Comparison of ENCODE assay signal across 14 cellular contexts in the genomic region with DNA sequence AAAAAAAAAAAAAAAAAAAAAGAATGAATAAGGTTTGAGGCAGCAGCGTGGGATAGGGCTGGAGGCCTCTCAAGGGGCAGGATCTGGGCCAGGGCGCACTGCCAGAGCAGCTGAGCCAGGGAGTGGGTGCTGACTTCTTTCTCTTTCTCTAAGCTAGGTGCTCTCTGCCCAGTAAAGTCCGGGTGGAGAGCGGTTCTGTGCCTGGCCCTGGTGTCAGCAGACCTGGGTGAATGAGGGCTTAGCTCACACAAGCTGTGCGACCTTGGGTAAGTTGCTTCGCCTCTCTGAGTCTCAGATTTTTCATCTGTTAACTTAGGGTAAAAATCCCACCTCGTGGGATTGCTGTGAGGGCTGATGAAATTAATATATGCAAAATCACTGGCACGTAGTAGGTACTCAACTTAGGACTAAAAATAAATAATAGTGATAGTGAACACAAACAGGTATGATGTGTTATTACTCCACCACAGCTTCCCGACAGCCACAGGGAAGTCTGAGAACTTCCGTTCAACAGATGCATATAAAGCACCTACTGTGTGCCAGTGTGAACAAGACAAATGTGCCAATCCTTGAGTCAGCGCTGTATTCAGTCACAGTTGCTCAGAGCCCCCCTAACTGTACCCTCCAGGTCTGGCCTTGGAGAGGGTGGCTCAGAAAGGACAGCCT. TPM values are rescaled to one million over a fixed set of nuclear protein-coding genes. Genes with fewer than 3 reads are reported as not detected.
DNase-seq lines count a peak whose midpoint lies in the region; ATAC-seq and TF ChIP-seq lines count a peak whose summit lies in the region.
"Had no signal": no experiment of that assay in that cellular context is flagged by ENCODE, and none has a peak within 500 bp of the region (broad histone marks: within the 10 kb centered on the region; RNA-seq: fewer than 3 reads in every experiment).

No MANE protein-coding gene starts in this region.

- H3K27me3 ChIP-seq in heart left ventricle (peaks cover 0 to 22% (median 0%) of the 10 kb centered on the region in 9 donors), aorta (ENCODE audit: control insufficient read depth in 1 of 2, insufficient read depth in 2 of 2, low read length in 1 of 2) (no peaks in the 10 kb centered on the region)

- peak in 4 of 5 donors; percentile 45 to 72 (median 55) for DNase-seq in heart left ventricle
- no peak for DNase-seq in cardiac septum (ENCODE audit: low spot score)
- DNase-seq in cardiac fibroblast (ENCODE audit: low read depth in 2 of 2) = peak; percentile 89 to 90
- DNase-seq in medulla oblongata (ENCODE audit: extremely low spot score) = peak; percentile 67
- DNase-seq in aorta = peak; percentile 86 to 93
- no peak for DNase-seq in middle frontal gyrus (ENCODE audit: extremely low spot score, low spot score)
- DNase-seq in activated T-helper 1 cell treated with anti-CD3 and anti-CD28 coated beads, Interleukin-12 subunit alpha, Interleukin-12 subunit beta, Interleukin-2, Interleukin-4 antibody, amounts not matched to agents 30 ng/mL and 10 ng/mL and 1 ng/mL, durations not matched to agents 14 hours and 24 hours and 36 hours (ENCODE audit: low spot score) = no peak
- DNase-seq: activated naive CD4-positive, alpha-beta T cell treated with Interleukin-2 at 50 U/mL for 16 hours; AML-193; effector CD4-positive, alpha-beta T cell; NCI-H2029; SIG-M5 had no signal

- peaks cover 26% of the 10 kb centered on the region for H3K27me3 Mint-ChIP-seq in activated T-helper 1 cell treated with anti-CD3 and anti-CD28 coated beads, Interleukin-12 subunit alpha, Interleukin-12 subunit beta, Interleukin-2, Interleukin-4 antibody, amounts not matched to agents 30 ng/mL and 10 ng/mL and 1 ng/mL, durations not matched to agents 14 hours and 24 hours and 36 hours (ENCODE audit: insufficient read depth)

- H3K4me1 ChIP-seq in heart left ventricle (peaks cover 0 to 51% (median 25%) of the 10 kb centered on the region in 12 donors), aorta (ENCODE audit: control insufficient read depth in 1 of 2, insufficient read depth in 2 of 2, low read length in 2 of 2) (no peaks in the 10 kb centered on the region)

- 66 to 71% (median 68%) methylated on average over 11 of the region's 11 CpGs for WGBS in heart left ventricle, 4 donors
- WGBS in aorta, 2 donors = 42 to 45% methylated on average over 11 of the region's 11 CpGs

- TF ChIP-seq CTCF in heart left ventricle (IDR thresholded peaks at IDR 0.05) (no peak), cardiac fibroblast (IDR thresholded peaks at IDR 0.05; ENCODE audit: low read depth, low read length) (no peak)

- no peak for TF ChIP-seq POLR2A in heart left ventricle (IDR thresholded peaks at IDR 0.05)

- H3K9me3 ChIP-seq in heart left ventricle (no peaks in the 10 kb centered on the region), aorta (ENCODE audit: control insufficient read depth, low read length) (no peaks in the 10 kb centered on the region)

- no peaks in the 10 kb centered on the region for H3K36me3 Mint-ChIP-seq in activated T-helper 1 cell treated with anti-CD3 and anti-CD28 coated beads, Interleukin-12 subunit alpha, Interleukin-12 subunit beta, Interleukin-2, Interleukin-4 antibody, amounts not matched to agents 30 ng/mL and 10 ng/mL and 1 ng/mL, durations not matched to agents 14 hours and 24 hours and 36 hours (ENCODE audit: low read depth)

- ATAC-seq in heart left ventricle (peak in 2 of 4 donors; percentile 37 to 42), aorta (ENCODE audit: low FRiP score) (peak; percentile 30), HG02973 (IDR thresholded peaks at IDR 0.05; ENCODE audit: unreplicated experiment) (no peak)
- ATAC-seq: activated CD4-positive, CD25-positive, alpha-beta regulatory T cell treated with anti-CD3 and anti-CD28 coated beads, Interleukin-2, amount 50 U/mL, for 24 hours had no signal

- no peaks in the 10 kb centered on the region for H3K9me3 Mint-ChIP-seq in activated T-helper 1 cell treated with anti-CD3 and anti-CD28 coated beads, Interleukin-12 subunit alpha, Interleukin-12 subunit beta, Interleukin-2, Interleukin-4 antibody, amounts not matched to agents 30 ng/mL and 10 ng/mL and 1 ng/mL, durations not matched to agents 14 hours and 24 hours and 36 hours

- H3K4me3 Mint-ChIP-seq in activated T-helper 1 cell treated with anti-CD3 and anti-CD28 coated beads, Interleukin-12 subunit alpha, Interleukin-12 subunit beta, Interleukin-2, Interleukin-4 antibody, amounts not matched to agents 30 ng/mL and 10 ng/mL and 1 ng/mL, durations not matched to agents 14 hours and 24 hours and 36 hours = no peak overlapping the region

- peaks cover 25% of the 10 kb centered on the region for H3K4me1 Mint-ChIP-seq in activated T-helper 1 cell treated with anti-CD3 and anti-CD28 coated beads, Interleukin-12 subunit alpha, Interleukin-12 subunit beta, Interleukin-2, Interleukin-4 antibody, amounts not matched to agents 30 ng/mL and 10 ng/mL and 1 ng/mL, durations not matched to agents 14 hours and 24 hours and 36 hours (ENCODE audit: low read depth)

- intact Hi-C loops in heart left ventricle (cut with DNase I) (loop anchor here in 7 of 10 donors (5.0 kb wide), 3 partner anchors 167 to 287 kb away; no protein-coding TSS in a partner anchor), cardiac septum (cut with DNase I) (no loop called here), aorta (cut with DNase I) (loop anchor here (5.0 kb wide), 2 partner anchors 167 to 287 kb away; no protein-coding TSS in a partner anchor)
- intact Hi-C loops in activated T-helper 1 cell treated with anti-CD3 and anti-CD28 coated beads, Interleukin-12 subunit alpha, Interleukin-12 subunit beta, Interleukin-2, Interleukin-4 antibody, amounts not matched to agents 30 ng/mL and 10 ng/mL and 1 ng/mL, durations not matched to agents 14 hours and 24 hours and 36 hours (cut with micrococcal nuclease) = no loop called here

- H3K4me3 ChIP-seq in heart left ventricle = no peak overlapping the region
- H3K4me3 ChIP-seq in cardiac fibroblast (replicated peaks in 1 of 2; ENCODE audit: low read depth in 2 of 2, low read length in 2 of 2) = no peak overlapping the region
- H3K4me3 ChIP-seq in aorta (ENCODE audit: low read length in 2 of 2) = no peak overlapping the region

- peak overlapping the region in 3 of 12 donors; percentile 10 to 62 (median 45) for H3K27ac ChIP-seq in heart left ventricle
- no peak overlapping the region for H3K27ac ChIP-seq in aorta (ENCODE audit: low read depth in 1 of 2, low read length in 2 of 2)

- H3K27ac Mint-ChIP-seq in activated T-helper 1 cell treated with anti-CD3 and anti-CD28 coated beads, Interleukin-12 subunit alpha, Interleukin-12 subunit beta, Interleukin-2, Interleukin-4 antibody, amounts not matched to agents 30 ng/mL and 10 ng/mL and 1 ng/mL, durations not matched to agents 14 hours and 24 hours and 36 hours = no peak overlapping the region

- H3K36me3 ChIP-seq in heart left ventricle = no peaks in the 10 kb centered on the region
- H3K36me3 ChIP-seq in aorta (ENCODE audit: control insufficient read depth in 1 of 2, insufficient read depth in 2 of 2, low read length in 1 of 2) = no peaks in the 10 kb centered on the region

RNA-seq across cellular contexts. Expression of a gene that starts 2.0 kb away (rescaled TPM):
- 10 to 100 TPM in 1 of 9 donors, 1 to 10 TPM in 8; 1.2 to 17.8 (median 3.4) TPM for total RNA-seq in heart left ventricle
- 1 to 10 TPM; 1.1 to 9.3 TPM for polyA plus RNA-seq in heart left ventricle
- total RNA-seq in cardiac septum = 3.0 TPM
- total RNA-seq in aorta = under 1 TPM in 1 of 2 donors, not detected in 1; 0.26 TPM
- under 1 TPM in 1 of 2 donors, not detected in 1; 0.67 TPM for polyA plus RNA-seq in aorta
- total RNA-seq in activated T-helper 1 cell treated with anti-CD3 and anti-CD28 coated beads, Interleukin-12 subunit alpha, Interleukin-12 subunit beta, Interleukin-2, Interleukin-4 antibody, amounts not matched to agents 30 ng/mL and 10 ng/mL and 1 ng/mL, durations not matched to agents 14 hours and 24 hours and 36 hours = 0.56 and 0.57 TPM in 2 replicates

RNA-seq across cellular contexts. Expression of a gene that starts 31.9 kb away (rescaled TPM):
- total RNA-seq in heart left ventricle (1 to 10 TPM in 8 of 9 donors, under 1 TPM in 1; 0.51 to 2.7 (median 1.8) TPM), cardiac septum (2.0 TPM), aorta (under 1 TPM in 1 of 2 donors, not detected in 1; 0.39 TPM)
- polyA plus RNA-seq in heart left ventricle (1 to 10 TPM in 1 of 2 donors, under 1 TPM in 1; 0.50 to 1.5 TPM), aorta (under 1 TPM; 0.23 to 0.38 TPM)
- total RNA-seq in activated T-helper 1 cell treated with anti-CD3 and anti-CD28 coated beads, Interleukin-12 subunit alpha, Interleukin-12 subunit beta, Interleukin-2, Interleukin-4 antibody, amounts not matched to agents 30 ng/mL and 10 ng/mL and 1 ng/mL, durations not matched to agents 14 hours and 24 hours and 36 hours = not detected in 2 replicates

RNA-seq across cellular contexts. Expression of a gene that starts 53.6 kb away (rescaled TPM):
- 1 to 10 TPM in 1 of 9 donors, under 1 TPM in 6, not detected in 2; 0.25 to 1.1 (median 0.53) TPM for total RNA-seq in heart left ventricle
- polyA plus RNA-seq in heart left ventricle = under 1 TPM; 0.25 to 0.95 TPM
- total RNA-seq in cardiac septum = 1.2 TPM
- 1 to 10 TPM; 1.0 to 1.3 TPM for total RNA-seq in aorta
- polyA plus RNA-seq in aorta = 1 to 10 TPM in 1 of 2 donors, not detected in 1; 4.5 TPM
- not detected in 2 replicates for total RNA-seq in activated T-helper 1 cell treated with anti-CD3 and anti-CD28 coated beads, Interleukin-12 subunit alpha, Interleukin-12 subunit beta, Interleukin-2, Interleukin-4 antibody, amounts not matched to agents 30 ng/mL and 10 ng/mL and 1 ng/mL, durations not matched to agents 14 hours and 24 hours and 36 hours

RNA-seq across cellular contexts. Expression of a gene that starts 57.6 kb away (rescaled TPM):
- total RNA-seq in heart left ventricle (over 10,000 TPM in 1 of 9 donors, 1,000 to 10,000 TPM in 8; 2,598 to 10,910 (median 4,655) TPM), cardiac septum (3,889 TPM), aorta (100 to 1,000 TPM; 313 to 802 TPM)
- polyA plus RNA-seq in heart left ventricle (1,000 to 10,000 TPM; 7,048 to 8,299 TPM), aorta (100 to 1,000 TPM; 128 to 338 TPM)
- total RNA-seq in activated T-helper 1 cell treated with anti-CD3 and anti-CD28 coated beads, Interleukin-12 subunit alpha, Interleukin-12 subunit beta, Interleukin-2, Interleukin-4 antibody, amounts not matched to agents 30 ng/mL and 10 ng/mL and 1 ng/mL, durations not matched to agents 14 hours and 24 hours and 36 hours = not detected in 2 replicates

Comparison
In these comparisons a context has a peak if more than half of its experiments do, and no peak if none do; other contexts are left out.
1. DNase-seq: peak in heart left ventricle (4 of 5), cardiac fibroblast (2 of 2), medulla oblongata (single experiment) and aorta (2 of 2); none in cardiac septum (single experiment), middle frontal gyrus (single experiment) and activated T-helper 1 cell treated with anti-CD3 and anti-CD28 coated beads, Interleukin-12 subunit alpha, Interleukin-12 subunit beta, Interleukin-2, Interleukin-4 antibody, amounts not matched to agents 30 ng/mL and 10 ng/mL and 1 ng/mL, durations not matched to agents 14 hours and 24 hours and 36 hours (single experiment).
2. intact Hi-C loops: an anchor here in heart left ventricle (5.0 kb wide) and aorta (5.0 kb wide); none called in cardiac septum and activated T-helper 1 cell treated with anti-CD3 and anti-CD28 coated beads, Interleukin-12 subunit alpha, Interleukin-12 subunit beta, Interleukin-2, Interleukin-4 antibody, amounts not matched to agents 30 ng/mL and 10 ng/mL and 1 ng/mL, durations not matched to agents 14 hours and 24 hours and 36 hours.